In genomic region chr7:138585283-138585993, GRCh38 we compare ENCODE assay signal across 24 cellular contexts.
DNase-seq lines count a peak whose midpoint lies in the region; ATAC-seq, FAIRE-seq and TF ChIP-seq lines count a peak whose summit lies in the region.
"Had no signal": no experiment of that assay in that cellular context is flagged by ENCODE, and none has a peak within 500 bp of the region (broad histone marks: within the 10 kb centered on the region; RNA-seq: fewer than 3 reads in every experiment).

No MANE protein-coding gene starts in this region.

- H3K4me1 ChIP-seq in HepG2 (ENCODE audit: insufficient read depth, low read length) = no peaks in the 10 kb centered on the region
- H3K4me1 ChIP-seq in right lobe of liver = no peaks in the 10 kb centered on the region
- H3K4me1 ChIP-seq in K562 (replicated peaks in 1 of 2; ENCODE audit: control insufficient read depth in 2 of 2, insufficient read depth in 2 of 2, low read length in 2 of 2) = no peaks in the 10 kb centered on the region
- no peaks in the 10 kb centered on the region for H3K4me1 ChIP-seq in neural progenitor cell
- H3K4me1 ChIP-seq in osteoblast (ENCODE audit: insufficient read depth, low read length) = no peaks in the 10 kb centered on the region
- H3K4me1 ChIP-seq: A549; BE2C; BLaER1 treated with 17β-estradiol and CSF1 and Interleukin-3, amounts not matched to agents 10 nM and 100 nM had no signal

- ATAC-seq in HepG2 (no peak), right lobe of liver (no peak), K562 (no peak)
- ATAC-seq in activated CD8-positive, alpha-beta T cell treated with anti-CD3 and anti-CD28 coated beads for 36 hours = no peak
- ATAC-seq: A549, GM12878 had no signal

- BruUV-seq in HepG2 (replicated peaks; lab: Mats Ljungman, UMichigan) = no TSS peak
- BruUV-seq in K562 (replicated peaks; lab: Mats Ljungman, UMichigan) = no TSS peak

- H3K9me3 Mint-ChIP-seq in neural progenitor cell = no peaks in the 10 kb centered on the region
- H3K9me3 Mint-ChIP-seq in activated CD8-positive, alpha-beta T cell treated with anti-CD3 and anti-CD28 coated beads for 36 hours = no peaks in the 10 kb centered on the region
- H3K9me3 Mint-ChIP-seq: CD14-positive monocyte; CD4-positive, alpha-beta T cell; CD8-positive, alpha-beta memory T cell had no signal

- H3K79me2 ChIP-seq in HepG2 (ENCODE audit: insufficient read depth, low read length) (no peaks in the 10 kb centered on the region), K562 (ENCODE audit: control insufficient read depth, insufficient read depth, low read length) (no peaks in the 10 kb centered on the region), neural progenitor cell (ENCODE audit: low read depth) (peaks cover 12% of the 10 kb centered on the region), osteoblast (ENCODE audit: insufficient read depth, low read length) (no peaks in the 10 kb centered on the region)

- peaks cover 3% of the 10 kb centered on the region for H3K27me3 Mint-ChIP-seq in neural progenitor cell (ENCODE audit: insufficient read depth, low read depth)
- H3K27me3 Mint-ChIP-seq in activated CD8-positive, alpha-beta T cell treated with anti-CD3 and anti-CD28 coated beads for 36 hours = no peaks in the 10 kb centered on the region
- H3K27me3 Mint-ChIP-seq: CD4-positive, alpha-beta T cell; CD8-positive, alpha-beta memory T cell had no signal

- no peak overlapping the region for H3K4me3 Mint-ChIP-seq in neural progenitor cell
- no peak overlapping the region for H3K4me3 Mint-ChIP-seq in activated CD8-positive, alpha-beta T cell treated with anti-CD3 and anti-CD28 coated beads for 36 hours
- H3K4me3 Mint-ChIP-seq: CD14-positive monocyte; CD4-positive, alpha-beta T cell; CD8-positive, alpha-beta memory T cell had no signal

- POLR2A ChIA-PET in HepG2 (lab: Yijun Ruan, JAX) (no interaction called here), K562 (lab: Yijun Ruan, JAX) (no interaction called here)
- POLR2A ChIA-PET in activated CD8-positive, alpha-beta T cell treated with anti-CD3 and anti-CD28 coated beads for 36 hours (lab: Charles Lee) = no interaction called here

- H2AFZ ChIP-seq in HepG2 (ENCODE audit: low read length) = no peak overlapping the region
- no peak overlapping the region for H2AFZ ChIP-seq in K562 (ENCODE audit: low read depth, low read length)
- H2AFZ ChIP-seq in neural progenitor cell (replicated peaks) = no peak overlapping the region
- H2AFZ ChIP-seq in osteoblast (ENCODE audit: low read length) = no peak overlapping the region

- peaks cover 67% of the 10 kb centered on the region for H3K36me3 Mint-ChIP-seq in neural progenitor cell
- peaks cover 36% of the 10 kb centered on the region for H3K36me3 Mint-ChIP-seq in activated CD8-positive, alpha-beta T cell treated with anti-CD3 and anti-CD28 coated beads for 36 hours (ENCODE audit: low read depth)

- peaks cover 83% of the 10 kb centered on the region for H3F3A ChIP-seq in neural progenitor cell (ENCODE audit: low read depth)

- no peak for TF ChIP-seq CTCF in HepG2 (CRISPR knock-in tag; IDR thresholded peaks at IDR 0.05)
- TF ChIP-seq CTCF in right lobe of liver (IDR thresholded peaks at IDR 0.05) = no peak
- no peak for TF ChIP-seq CTCF in K562 (IDR thresholded peaks at IDR 0.05 in 2 of 3, conservative IDR thresholded peaks at IDR 0.05 in 1 of 3; ENCODE audit: insufficient read depth in 2 of 3, low read depth in 1 of 3, low read length in 3 of 3)
- TF ChIP-seq CTCF in neural progenitor cell (IDR thresholded peaks at IDR 0.05) = no peak
- no peak for TF ChIP-seq CTCF in osteoblast (IDR thresholded peaks at IDR 0.05; ENCODE audit: extremely low read depth, low read depth, low read length)
- no peak for TF ChIP-seq CTCF in activated CD8-positive, alpha-beta T cell treated with anti-CD3 and anti-CD28 coated beads for 36 hours (IDR thresholded peaks at IDR 0.05)

- H3K9me3 ChIP-seq in HepG2 (ENCODE audit: low read length) (no peaks in the 10 kb centered on the region), right lobe of liver (no peaks in the 10 kb centered on the region), K562 (replicated peaks; ENCODE audit: control insufficient read depth, insufficient read depth, low read depth, low read length) (no peaks in the 10 kb centered on the region), neural progenitor cell (ENCODE audit: low read depth) (no peaks in the 10 kb centered on the region), osteoblast (ENCODE audit: low read depth, low read length) (no peaks in the 10 kb centered on the region)
- H3K9me3 ChIP-seq: A549, BE2C had no signal

- no peaks in the 10 kb centered on the region for H3K4me1 Mint-ChIP-seq in neural progenitor cell
- no peaks in the 10 kb centered on the region for H3K4me1 Mint-ChIP-seq in activated CD8-positive, alpha-beta T cell treated with anti-CD3 and anti-CD28 coated beads for 36 hours (ENCODE audit: low read depth)
- H3K4me1 Mint-ChIP-seq: CD14-positive monocyte; CD8-positive, alpha-beta memory T cell had no signal

- 85% methylated on average over 5 of the region's 5 CpGs for WGBS in HepG2 (ENCODE audit: low lambda C conversion rate)
- WGBS in right lobe of liver (ENCODE audit: insufficient coverage, low coverage, low lambda C conversion rate, missing lambda C conversion rate) = 81% methylated on average over 5 of the region's 5 CpGs
- 88% methylated on average over 5 of the region's 5 CpGs for WGBS in K562 (ENCODE audit: insufficient coverage, low coverage, missing lambda C conversion rate)

- no peaks in the 10 kb centered on the region for H3K9me1 ChIP-seq in K562 (ENCODE audit: control insufficient read depth, insufficient read depth, low read length)

- FAIRE-seq in HepG2 (lab: Jason Lieb, UNC) (no peak), K562 (lab: Jason Lieb, UNC) (no peak)
- FAIRE-seq: A549, D721Med had no signal

- H3K4me3 ChIP-seq in HepG2 (replicated peaks in 1 of 3; ENCODE audit: insufficient read depth in 1 of 3, low read depth in 2 of 3, low read length in 3 of 3) (no peak overlapping the region), right lobe of liver (no peak overlapping the region), K562 (no peak overlapping the region), neural progenitor cell (no peak overlapping the region), osteoblast (ENCODE audit: insufficient read depth, low read length) (no peak overlapping the region)
- H3K4me3 ChIP-seq: A549; BLaER1 treated with 17β-estradiol and CSF1 and Interleukin-3, amounts not matched to agents 10 nM and 100 nM; GM12878 had no signal

- CTCF ChIA-PET in HepG2 (lab: Yijun Ruan, JAX; ENCODE audit: low intra/inter-chr PET ratio, low total read pairs) = no interaction called here
- CTCF ChIA-PET in K562 (lab: Yijun Ruan, JAX; ENCODE audit: low intra/inter-chr PET ratio) = no interaction called here
- CTCF ChIA-PET in activated CD8-positive, alpha-beta T cell treated with anti-CD3 and anti-CD28 coated beads for 36 hours (lab: Charles Lee) = no interaction called here

- DNase-seq in HepG2 (ENCODE audit: low spot score) = no peak
- DNase-seq in right lobe of liver = no peak
- DNase-seq in K562 (ENCODE audit: extremely low read depth in 1 of 4, low spot score in 3 of 4) = no peak
- no peak for DNase-seq in neural progenitor cell (ENCODE audit: low spot score)
- no peak for DNase-seq in osteoblast (ENCODE audit: insufficient read length, low spot score, missing footprints)
- DNase-seq in activated CD8-positive, alpha-beta T cell treated with anti-CD3 and anti-CD28 coated beads for 36 hours = no peak
- DNase-seq: 8988T; ACHN; AML-193; BE2C; CD4-positive, alpha-beta T cell; CD8-positive, alpha-beta memory T cell; DMS 273 treated with DMSO at 0.1 percent for 48 hours; DMS79; EL; GDM1; GOT3; H7; HCEC 1CT had no signal

- H3K27ac ChIP-seq in HepG2 (ENCODE audit: extremely low read length, insufficient read depth, low read length) (no peak overlapping the region), right lobe of liver (no peak overlapping the region), K562 (ENCODE audit: extremely low read depth, low read depth, low read length) (no peak overlapping the region), neural progenitor cell (peak overlapping the region; percentile 64), osteoblast (ENCODE audit: low read depth, low read length) (no peak overlapping the region)
- H3K27ac ChIP-seq: A549; BLaER1 treated with 17β-estradiol and CSF1 and Interleukin-3, amounts not matched to agents 10 nM and 100 nM had no signal

- H3K27me3 ChIP-seq in HepG2 (ENCODE audit: control insufficient read depth in 1 of 2, insufficient read depth in 2 of 2, low read length in 2 of 2) (no peaks in the 10 kb centered on the region), right lobe of liver (no peaks in the 10 kb centered on the region), K562 (ENCODE audit: control insufficient read depth in 2 of 2, insufficient read depth in 2 of 2, low read length in 2 of 2) (no peaks in the 10 kb centered on the region), neural progenitor cell (no peaks in the 10 kb centered on the region), osteoblast (ENCODE audit: insufficient read depth, low read length) (no peaks in the 10 kb centered on the region)
- H3K27me3 ChIP-seq: BE2C; BLaER1 treated with 17β-estradiol and CSF1 and Interleukin-3, amounts not matched to agents 10 nM and 100 nM had no signal

- in situ Hi-C loops in HepG2 (cut with HindIII; ENCODE audit: extremely low pct_ligation_motif_present, low pct_unique_long_range_greater_than_20kb) (no loop called here), K562 (cut with MboI) (no loop called here)

- H4K20me1 ChIP-seq in HepG2 (ENCODE audit: insufficient read depth, low read length) (no peaks in the 10 kb centered on the region; the same call in none of the 2 replicates), K562 (replicated peaks; ENCODE audit: control insufficient read depth, insufficient read depth, low read length) (no peaks in the 10 kb centered on the region), neural progenitor cell (ENCODE audit: low read depth) (no peaks in the 10 kb centered on the region), osteoblast (ENCODE audit: insufficient read depth, low read length) (no peaks in the 10 kb centered on the region)
- H4K20me1 ChIP-seq: BLaER1 treated with 17β-estradiol and CSF1 and Interleukin-3, amounts not matched to agents 10 nM and 100 nM had no signal

- H3K27ac Mint-ChIP-seq in neural progenitor cell = no peak overlapping the region
- no peak overlapping the region for H3K27ac Mint-ChIP-seq in activated CD8-positive, alpha-beta T cell treated with anti-CD3 and anti-CD28 coated beads for 36 hours
- H3K27ac Mint-ChIP-seq: CD14-positive monocyte; CD4-positive, alpha-beta T cell had no signal

- TF ChIP-seq RAD21 in HepG2 (CRISPR knock-in tag; IDR thresholded peaks at IDR 0.05) = no peak
- no peak for TF ChIP-seq RAD21 in K562 (CRISPR knock-in tag; conservative IDR thresholded peaks at IDR 0.05 in 1 of 2, IDR thresholded peaks at IDR 0.05 in 1 of 2)

- H3K9ac ChIP-seq in HepG2 (ENCODE audit: insufficient read depth, low read depth, low read length) (no peak overlapping the region), K562 (ENCODE audit: insufficient read depth in 1 of 2, low read depth in 2 of 2, low read length in 2 of 2) (no peak overlapping the region), neural progenitor cell (no peak overlapping the region)
- H3K9ac ChIP-seq: BLaER1 treated with 17β-estradiol and CSF1 and Interleukin-3, amounts not matched to agents 10 nM and 100 nM had no signal

- H3K4me2 ChIP-seq in HepG2 (ENCODE audit: low read depth, low read length) (no peak overlapping the region), K562 (ENCODE audit: insufficient read depth, low read length) (no peak overlapping the region), neural progenitor cell (no peak overlapping the region), osteoblast (ENCODE audit: insufficient read depth, low read length) (no peak overlapping the region)
- H3K4me2 ChIP-seq: A549; BLaER1 treated with 17β-estradiol and CSF1 and Interleukin-3, amounts not matched to agents 10 nM and 100 nM had no signal

- TF ChIP-seq POLR2A in HepG2 (IDR thresholded peaks at IDR 0.05; ENCODE audit: insufficient read depth in 1 of 2, low read depth in 2 of 2, low read length in 2 of 2) (peak in 1 of 2 experiments; percentile 33; a peak in 1 of 4 replicates), right lobe of liver (IDR thresholded peaks at IDR 0.05) (no peak), K562 (conservative IDR thresholded peaks at IDR 0.05) (0 out of 2 replicates have a peak, but pooled peaks have one; percentile 28)

- peaks cover 0 to 53% of the 10 kb centered on the region in 2 experiments for H3K36me3 ChIP-seq in HepG2 (replicated peaks in 1 of 2; ENCODE audit: control insufficient read depth in 1 of 2, insufficient read depth in 2 of 2, low read length in 2 of 2)
- H3K36me3 ChIP-seq in right lobe of liver = peaks cover 0 to 41% (median 14%) of the 10 kb centered on the region in 4 donors
- peaks cover 56% of the 10 kb centered on the region for H3K36me3 ChIP-seq in K562 (ENCODE audit: control insufficient read depth, insufficient read depth, low read length)
- H3K36me3 ChIP-seq in neural progenitor cell = peaks cover 41% of the 10 kb centered on the region
- no peaks in the 10 kb centered on the region for H3K36me3 ChIP-seq in osteoblast (ENCODE audit: insufficient read depth, low read length)

- intact Hi-C loops in HepG2 (cut with micrococcal nuclease; ENCODE audit: unreplicated experiment) = no loop called here
- intact Hi-C loops in right lobe of liver (cut with DNase I) = no loop called here
- intact Hi-C loops in K562 (cut with micrococcal nuclease) = no loop called here
- intact Hi-C loops in activated CD8-positive, alpha-beta T cell treated with anti-CD3 and anti-CD28 coated beads for 36 hours (cut with micrococcal nuclease) = no loop called here

- TF ChIP-seq EP300 in HepG2 (IDR thresholded peaks at IDR 0.05; ENCODE audit: low read depth in 2 of 2, low read length in 2 of 2) (no peak), HepG2 (CRISPR knock-in tag; IDR thresholded peaks at IDR 0.05; ENCODE audit: borderline replicate concordance) (no peak), K562 (IDR thresholded peaks at IDR 0.05; ENCODE audit: low read length) (no peak)

Comparison
In these comparisons a context has a peak if more than half of its experiments do, and no peak if none do; other contexts are left out.
1. Of the 241 proteins assayed by ChIP-seq in both HepG2 and K562: peak only in HepG2: POLR2G and RBM22; only in K562: none; in both: none; in neither: 238; mixed calls (peak in some experiments, not most) for 1.